In the genomic region with DNA sequence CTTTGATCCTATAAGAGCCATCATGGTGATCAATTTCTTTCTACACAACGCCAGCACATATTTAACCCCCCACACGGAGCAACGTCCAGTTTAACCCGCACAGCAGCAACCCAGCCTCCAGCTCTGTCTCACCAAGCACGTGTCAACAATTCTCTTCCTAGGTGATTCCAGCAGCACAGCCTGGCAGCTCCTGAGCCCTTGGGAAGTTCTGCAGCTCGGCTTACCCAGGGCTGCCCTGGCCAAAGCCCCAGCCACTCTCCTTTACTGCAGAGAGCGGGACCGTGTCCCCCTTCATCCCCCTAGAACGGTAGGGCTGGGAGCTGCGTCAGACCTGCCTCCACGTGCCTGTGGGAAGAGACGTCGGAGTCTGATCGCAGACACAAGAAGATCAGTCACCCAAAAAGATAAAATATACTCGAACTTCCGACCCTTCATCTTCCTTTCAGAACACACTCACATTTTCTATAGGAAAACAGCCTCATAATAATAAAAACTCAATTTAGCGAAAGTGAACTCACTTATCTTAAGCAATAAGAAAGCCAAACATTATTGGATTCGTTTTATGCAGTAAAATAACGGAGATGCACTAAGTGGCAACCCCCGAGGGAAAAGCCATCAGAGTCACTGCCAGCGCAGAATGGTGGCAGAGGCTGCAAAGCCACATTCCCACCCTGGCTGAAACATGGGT, we compare ENCODE assay signal across 28 cellular contexts. TPM values are rescaled to one million over a fixed set of nuclear protein-coding genes. Genes with fewer than 3 reads are reported as not detected.
"Had no signal": no experiment of that assay in that cellular context is flagged by ENCODE, and none has a peak within 500 bp of the region (broad histone marks: within the 10 kb centered on the region; RNA-seq: fewer than 3 reads in every experiment).

No MANE protein-coding gene starts in this region.

- H3K27me3 ChIP-seq: brain microvascular endothelial cell, cardiac muscle cell had no signal

- ATAC-seq: activated CD8-positive, alpha-beta memory T cell treated with anti-CD3 and anti-CD28 coated beads, Interleukin-2, amount 10 ng/mL, durations not matched to agents 7 days and 5 days; activated naive CD4-positive, alpha-beta T cell treated with anti-CD3 and anti-CD28 coated beads, Interleukin-2, amount 50 U/mL, for 72 hours; K562; Right ventricle myocardium inferior; SK-N-SH treated with all-trans-retinoic acid at 6 μM for 48 hours; T-helper 17 cell had no signal

- H3K4me3 ChIP-seq: cardiac muscle cell, K562, SJSA1 had no signal

- H3K36me3 ChIP-seq: brain microvascular endothelial cell, cardiac muscle cell, SJSA1 had no signal

- DNase-seq: activated B cell treated with CpG ODN at 0.5 μM for 24 hours; activated CD4-positive, alpha-beta T cell treated with anti-CD3 and anti-CD28 coated beads for 1 hour; activated CD4-positive, alpha-beta T cell treated with anti-CD3 and anti-CD28 coated beads, Interleukin-2, amount 10 ng/mL, durations not matched to agents 24 days and 14 days; activated CD4-positive, alpha-beta T cell treated with anti-CD3 and anti-CD28 coated beads, Interleukin-2, amount 50 U/mL, for 48 hours; activated CD8-positive, alpha-beta memory T cell treated with anti-CD3 and anti-CD28 coated beads, Interleukin-2, amount 10 ng/mL, durations not matched to agents 7 days and 5 days; activated effector memory CD4-positive, alpha-beta T cell treated with anti-CD3 and anti-CD28 coated beads, Interleukin-2, amount 50 U/mL, for 16 hours; activated naive CD4-positive, alpha-beta T cell treated with Interleukin-2 at 50 U/mL for 16 hours; activated T-cell treated with anti-CD3 and anti-CD28 coated beads, Interleukin-2, amount 50 U/mL, for 24 hours; brain microvascular endothelial cell; Karpas-422; MM.1S; NCI-H1105; NCI-H1436 treated with DMSO at 0.1 percent for 48 hours; NCI-H1930; NCI-H226; NCI-H526; NCI-H82; SW 1271; T-helper 17 cell; T-helper 9 cell had no signal

- H3K9me3 Mint-ChIP-seq: activated B cell treated with CpG ODN at 0.5 μM for 24 hours; activated CD4-positive, alpha-beta T cell treated with anti-CD3 and anti-CD28 coated beads, Interleukin-2, amount 10 ng/mL, durations not matched to agents 24 days and 14 days; activated naive CD4-positive, alpha-beta T cell treated with anti-CD3 and anti-CD28 coated beads, Interleukin-2, amount 50 U/mL, for 72 hours; activated T-cell treated with anti-CD3 and anti-CD28 coated beads, Interleukin-2, amount 50 U/mL, for 24 hours; activated T-helper 1 cell treated with anti-CD3 and anti-CD28 coated beads, Interleukin-12 subunit alpha, Interleukin-12 subunit beta, Interleukin-2, Interleukin-4 antibody, amounts not matched to agents 30 ng/mL and 10 ng/mL and 1 ng/mL, durations not matched to agents 14 hours and 24 hours and 36 hours had no signal

- H3K27ac ChIP-seq: brain microvascular endothelial cell, cardiac muscle cell, SJSA1 had no signal

- H3K36me3 Mint-ChIP-seq: activated CD8-positive, alpha-beta memory T cell treated with anti-CD3 and anti-CD28 coated beads, Interleukin-2, amount 10 ng/mL, durations not matched to agents 7 days and 5 days had no signal

- H3K9me3 ChIP-seq: SJSA1 had no signal

- H3K4me1 ChIP-seq: SJSA1 had no signal

- H3K27ac Mint-ChIP-seq: activated B cell treated with CpG ODN at 0.5 μM for 24 hours; activated CD4-positive, alpha-beta T cell treated with anti-CD3 and anti-CD28 coated beads, Interleukin-2, amount 10 ng/mL, durations not matched to agents 24 days and 14 days; activated CD8-positive, alpha-beta memory T cell treated with anti-CD3 and anti-CD28 coated beads, Interleukin-2, amount 10 ng/mL, durations not matched to agents 7 days and 5 days; activated naive CD4-positive, alpha-beta T cell treated with anti-CD3 and anti-CD28 coated beads, Interleukin-2, amount 50 U/mL, for 72 hours; activated T-cell treated with anti-CD3 and anti-CD28 coated beads, Interleukin-2, amount 50 U/mL, for 24 hours; activated T-helper 1 cell treated with anti-CD3 and anti-CD28 coated beads, Interleukin-12 subunit alpha, Interleukin-12 subunit beta, Interleukin-2, Interleukin-4 antibody, amounts not matched to agents 30 ng/mL and 10 ng/mL and 1 ng/mL, durations not matched to agents 14 hours and 24 hours and 36 hours; T-helper 17 cell had no signal

- H3K4me3 Mint-ChIP-seq: activated CD4-positive, alpha-beta T cell treated with anti-CD3 and anti-CD28 coated beads, Interleukin-2, amount 10 ng/mL, durations not matched to agents 24 days and 14 days; activated CD8-positive, alpha-beta memory T cell treated with anti-CD3 and anti-CD28 coated beads, Interleukin-2, amount 10 ng/mL, durations not matched to agents 7 days and 5 days; activated T-cell treated with anti-CD3 and anti-CD28 coated beads, Interleukin-2, amount 50 U/mL, for 24 hours; activated T-helper 1 cell treated with anti-CD3 and anti-CD28 coated beads, Interleukin-12 subunit alpha, Interleukin-12 subunit beta, Interleukin-2, Interleukin-4 antibody, amounts not matched to agents 30 ng/mL and 10 ng/mL and 1 ng/mL, durations not matched to agents 14 hours and 24 hours and 36 hours; T-helper 17 cell had no signal

RNA-seq across cellular contexts. Expression of a gene that starts 7.6 kb away (rescaled TPM):
- polyA plus RNA-seq: K562 had no signal

RNA-seq across cellular contexts. Expression of a gene that starts 59.3 kb away (rescaled TPM):
- total RNA-seq: activated T-helper 1 cell treated with anti-CD3 and anti-CD28 coated beads, Interleukin-12 subunit alpha, Interleukin-12 subunit beta, Interleukin-2, Interleukin-4 antibody, amounts not matched to agents 30 ng/mL and 10 ng/mL and 1 ng/mL, durations not matched to agents 14 hours and 24 hours and 36 hours; OCI-LY7 had no signal
